8 cellular contexts compared by ENCODE assay signal in genomic region chr2:101830555-101830954, GRCh38.
A peak's percentile ranks its signal among the peaks of the same experiment; 100 is the strongest.
DNase-seq lines count a peak whose midpoint lies in the region; ATAC-seq and TF ChIP-seq lines count a peak whose summit lies in the region.

No MANE protein-coding gene starts in this region.

- no peaks in the 10 kb centered on the region for H3K27me3 ChIP-seq in foreskin keratinocyte

- peak; percentile 18 for ATAC-seq in Right ventricle myocardium inferior
- peak; percentile 64 for ATAC-seq in foreskin keratinocyte
- ATAC-seq in HG03175 (IDR thresholded peaks at IDR 0.05; ENCODE audit: unreplicated experiment): no peak

- peaks cover 35% of the 10 kb centered on the region for H3K4me1 ChIP-seq in foreskin keratinocyte

- intact Hi-C loops in Right ventricle myocardium inferior (cut with DNase I): loop anchor here (2.0 kb wide), 3 partner anchors 312 to 488 kb away; no protein-coding TSS in a partner anchor
- intact Hi-C loops in cardiac septum (cut with DNase I): loop anchor here (2.0 to 5.0 kb wide), 2 partner anchors 132 to 488 kb away; no protein-coding TSS in a partner anchor

- no peak for TF ChIP-seq CTCF in foreskin keratinocyte (conservative IDR thresholded peaks at IDR 0.05)

- no peak for DNase-seq in Right ventricle myocardium inferior (ENCODE audit: missing footprints)
- DNase-seq in cardiac septum (ENCODE audit: low spot score): no peak
- peak in 1 of 2 donors; percentile 59 for DNase-seq in foreskin keratinocyte
- DNase-seq in DMS79 treated with DMSO at 0.1 percent for 48 hours (lab: John Stamatoyannopoulos, UW): no peak
- DNase-seq in hippocampal formation (lab: John Stamatoyannopoulos, UW): no peak

- no peaks in the 10 kb centered on the region for H3K9me3 Mint-ChIP-seq in T-helper 1 cell treated with Interleukin-12 subunit alpha and Interleukin-12 subunit beta and Interleukin-4 antibody, amounts not matched to agents 30 μg/mL and 1 μg/mL, for 36 hours

- H3K27me3 Mint-ChIP-seq in T-helper 1 cell treated with Interleukin-12 subunit alpha and Interleukin-12 subunit beta and Interleukin-4 antibody, amounts not matched to agents 30 μg/mL and 1 μg/mL, for 36 hours (ENCODE audit: low read depth): no peaks in the 10 kb centered on the region

- peaks cover 61% of the 10 kb centered on the region for H3K4me1 Mint-ChIP-seq in T-helper 1 cell treated with Interleukin-12 subunit alpha and Interleukin-12 subunit beta and Interleukin-4 antibody, amounts not matched to agents 30 μg/mL and 1 μg/mL, for 36 hours (ENCODE audit: low read depth)

- H3K27ac Mint-ChIP-seq in T-helper 1 cell treated with Interleukin-12 subunit alpha and Interleukin-12 subunit beta and Interleukin-4 antibody, amounts not matched to agents 30 μg/mL and 1 μg/mL, for 36 hours: peak overlapping the region; percentile 84

- H3K27ac ChIP-seq in foreskin keratinocyte (peak overlapping the region; percentile 42), temporal lobe (ENCODE audit: low read depth, low read length) (peak overlapping the region; percentile 96)

- H3K36me3 Mint-ChIP-seq in T-helper 1 cell treated with Interleukin-12 subunit alpha and Interleukin-12 subunit beta and Interleukin-4 antibody, amounts not matched to agents 30 μg/mL and 1 μg/mL, for 36 hours (ENCODE audit: low read depth): peaks cover 28% of the 10 kb centered on the region

- H3K4me3 Mint-ChIP-seq in T-helper 1 cell treated with Interleukin-12 subunit alpha and Interleukin-12 subunit beta and Interleukin-4 antibody, amounts not matched to agents 30 μg/mL and 1 μg/mL, for 36 hours: peak overlapping the region; percentile 33
